ENCODE assay signal across 8 cellular contexts in genomic region chr7:135512135-135512887, GRCh38. TPM values are rescaled to one million over a fixed set of nuclear protein-coding genes. Genes with fewer than 3 reads are reported as not detected.
DNase-seq lines count a peak whose midpoint lies in the region; ATAC-seq and TF ChIP-seq lines count a peak whose summit lies in the region.

No MANE protein-coding gene starts in this region.

- H3K27ac ChIP-seq in right atrium auricular region, result no peak overlapping the region

- H3K27me3 ChIP-seq in right atrium auricular region, result no peaks in the 10 kb centered on the region

- peaks cover 0 to 14% of the 10 kb centered on the region in 2 donors for H3K4me1 ChIP-seq in right atrium auricular region

- no peaks in the 10 kb centered on the region for H3K36me3 Mint-ChIP-seq in chondrocyte (ENCODE audit: low read depth)

- H3K9me3 ChIP-seq in right atrium auricular region, result no peaks in the 10 kb centered on the region

- ATAC-seq in left ventricle myocardium superior (no peak), GM21786 (IDR thresholded peaks at IDR 0.05; ENCODE audit: unreplicated experiment) (peak; percentile 28)

- H3K4me1 Mint-ChIP-seq in chondrocyte (ENCODE audit: low read depth), result no peaks in the 10 kb centered on the region

- TF ChIP-seq CTCF in right atrium auricular region (IDR thresholded peaks at IDR 0.05) (peak; percentile 23 to 63), LNCAP (IDR thresholded peaks at IDR 0.05) (peak; percentile 50; the same call in 1 of the 2 replicates), chondrocyte (IDR thresholded peaks at IDR 0.05) (peak; percentile 80)

- H3K27ac Mint-ChIP-seq in chondrocyte (ENCODE audit: unreplicated experiment), result no peak overlapping the region

- DNase-seq in right atrium auricular region (ENCODE audit: low spot score), result peak; percentile 26
- DNase-seq in left ventricle myocardium superior, result no peak
- DNase-seq in OCI-M1 (lab: John Stamatoyannopoulos, UW), result peak; percentile 84
- DNase-seq in chondrocyte (ENCODE audit: low spot score), result no peak
- peak; percentile 78 for DNase-seq in myocyte (ENCODE audit: low read depth)
- no peak for DNase-seq in stimulated activated naive CD4-positive, alpha-beta T cell treated with Interleukin-2 at 50 U/mL for 16 hours (lab: John Stamatoyannopoulos, UW)

- H3K9me3 Mint-ChIP-seq in chondrocyte (ENCODE audit: low read depth), result no peaks in the 10 kb centered on the region

- H3K4me3 Mint-ChIP-seq in chondrocyte (ENCODE audit: unreplicated experiment), result no peak overlapping the region

- intact Hi-C loops in left ventricle myocardium superior (cut with micrococcal nuclease), result no loop called here

- H3K27me3 Mint-ChIP-seq in chondrocyte (ENCODE audit: low read depth), result no peaks in the 10 kb centered on the region

- H3K4me3 ChIP-seq in right atrium auricular region, result no peak overlapping the region

- H3K36me3 ChIP-seq in right atrium auricular region, result no peaks in the 10 kb centered on the region

RNA-seq across cellular contexts. Expression of gene CNOT4, which starts 2.4 kb away (rescaled TPM):
- total RNA-seq in right atrium auricular region, result 10 to 100 TPM; 23.3 to 25.3 TPM
- total RNA-seq in left ventricle myocardium superior, result 26.6 TPM
- total RNA-seq in chondrocyte, result 16.6 to 25.4 TPM (median 17.8 TPM) in 3 replicates
- 20.7 and 21.7 TPM in 2 replicates for total RNA-seq in myocyte
- 14.4 TPM for polyA plus RNA-seq in myocyte (2012)

RNA-seq across cellular contexts. Expression of gene NUP205, which starts 45.4 kb away (rescaled TPM):
- 10 to 100 TPM; 14.3 to 17.2 TPM for total RNA-seq in right atrium auricular region
- 16.0 TPM for total RNA-seq in left ventricle myocardium superior
- total RNA-seq in chondrocyte, result 27.0 to 42.1 TPM (median 27.5 TPM) in 3 replicates
- 32.2 and 33.9 TPM in 2 replicates for total RNA-seq in myocyte
- polyA plus RNA-seq in myocyte (2012), result 12.1 TPM

Comparison
In these comparisons a context has a peak if more than half of its experiments do, and no peak if none do; other contexts are left out.
1. DNase-seq: peak in right atrium auricular region (single experiment), OCI-M1 (single experiment) and myocyte (single experiment); none in left ventricle myocardium superior (single experiment), chondrocyte (single experiment) and stimulated activated naive CD4-positive, alpha-beta T cell treated with Interleukin-2 at 50 U/mL for 16 hours (single experiment).
2. Peak in every context shown above with its lines, with median percentiles within 50 percentile points of each other: CTCF ChIP-seq.